ENCODE assay signal across 16 cellular contexts in genomic region chr4:71241467-71242401, GRCh38.
A peak's percentile ranks its signal among the peaks of the same experiment; 100 is the strongest.
DNase-seq lines count a peak whose midpoint lies in the region; ATAC-seq, FAIRE-seq and TF ChIP-seq lines count a peak whose summit lies in the region.
"Had no signal": no experiment of that assay in that cellular context is flagged by ENCODE, and none has a peak within 500 bp of the region (broad histone marks: within the 10 kb centered on the region; RNA-seq: fewer than 3 reads in every experiment).

No MANE protein-coding gene starts in this region.

- H3K4me3 ChIP-seq in IMR-90 (ENCODE audit: insufficient read depth, low read depth, low read length) (no peak overlapping the region), heart left ventricle (no peak overlapping the region), pancreas (no peak overlapping the region)
- H3K4me3 ChIP-seq: BLaER1 treated with 17β-estradiol and CSF1 and Interleukin-3, amounts not matched to agents 10 nM and 100 nM had no signal

- H2AK5ac ChIP-seq in IMR-90 (ENCODE audit: low read depth, low read length): no peak overlapping the region

- H3K27me3 ChIP-seq in IMR-90 (ENCODE audit: control insufficient read depth, insufficient read depth, low read length): no peaks in the 10 kb centered on the region
- H3K27me3 ChIP-seq in heart left ventricle: no peaks in the 10 kb centered on the region
- no peaks in the 10 kb centered on the region for H3K27me3 ChIP-seq in pancreas
- H3K27me3 ChIP-seq: BLaER1 treated with 17β-estradiol and CSF1 and Interleukin-3, amounts not matched to agents 10 nM and 100 nM had no signal

- POLR2A ChIA-PET in IMR-90 (lab: Charles Lee; ENCODE audit: unreplicated experiment): no interaction called here

- H3K4me2 ChIP-seq in IMR-90 (ENCODE audit: low read depth, low read length): peak overlapping the region; percentile 63; the same call in 1 of the 2 replicates

- H4K20me1 ChIP-seq in IMR-90 (ENCODE audit: insufficient read depth, low read length): peaks cover 2% of the 10 kb centered on the region; the same call in 1 of the 2 replicates
- H4K20me1 ChIP-seq: BLaER1 treated with 17β-estradiol and CSF1 and Interleukin-3, amounts not matched to agents 10 nM and 100 nM had no signal

- ATAC-seq in IMR-90 (ENCODE audit: low read depth) (peak; percentile 81), heart left ventricle (peak in 3 of 4 donors; percentile 85 to 90 (median 90)), pancreas (peak; percentile 41 to 76 (median 66)), GM19467 (IDR thresholded peaks at IDR 0.05; ENCODE audit: unreplicated experiment) (no peak)

- H3K27ac ChIP-seq in IMR-90 (ENCODE audit: insufficient read depth, low read length) (0 out of 2 replicates have a peak overlapping the region, but pooled peaks have one; percentile 17), heart left ventricle (peak overlapping the region in 11 of 12 donors; percentile 2 to 62 (median 52)), pancreas (peak overlapping the region in 2 of 4 donors; percentile 16 to 56)
- H3K27ac ChIP-seq: BLaER1 treated with 17β-estradiol and CSF1 and Interleukin-3, amounts not matched to agents 10 nM and 100 nM had no signal

- no peak overlapping the region for H4K91ac ChIP-seq in IMR-90 (ENCODE audit: insufficient read depth, low read depth, low read length)

- dilution Hi-C loops in IMR-90 (cut with HindIII; ENCODE audit: low sequenced_read_pairs, unreplicated experiment): no loop called here

- no peak overlapping the region; the same call in 1 of the 2 replicates for H3K18ac ChIP-seq in IMR-90 (ENCODE audit: low read depth, low read length)

- peaks cover 6% of the 10 kb centered on the region; the same call in 1 of the 2 replicates for H3K9me1 ChIP-seq in IMR-90 (ENCODE audit: insufficient read depth, low read length)

- H3K79me1 ChIP-seq in IMR-90 (ENCODE audit: low read depth in 1 of 2, low read length in 2 of 2): peaks cover 37 to 56% of the 10 kb centered on the region in 2 experiments

- no peak overlapping the region for H3K56ac ChIP-seq in IMR-90 (ENCODE audit: extremely low read depth, insufficient read depth, low read length)

- TF ChIP-seq POLR2A in IMR-90 (IDR thresholded peaks at IDR 0.05; ENCODE audit: low read depth, low read length) (no peak), heart left ventricle (IDR thresholded peaks at IDR 0.05) (no peak)

- DNase-seq in IMR-90 (peak; percentile 52), NCI-H2196 treated with DMSO at 0.1 percent for 48 hours (lab: John Stamatoyannopoulos, UW; ENCODE audit: unreplicated experiment) (peak; percentile 2), heart left ventricle (peak in 2 of 5 donors; percentile 45 to 50), pancreas (no peak), ureter (ENCODE audit: low spot score) (no peak), AG20443 (ENCODE audit: low spot score) (no peak)
- DNase-seq in activated CD4-positive, alpha-beta T cell treated with anti-CD3 and anti-CD28 coated beads for 4 hours: no peak
- DNase-seq: activated CD8-positive, alpha-beta memory T cell treated with anti-CD3 and anti-CD28 coated beads, Interleukin-2, amount 50 U/mL, for 4 hours; activated naive CD4-positive, alpha-beta T cell treated with anti-CD3 and anti-CD28 coated beads for 36 hours; effector memory CD4-positive, alpha-beta T cell; GOT3; NCI-H1694 treated with DMSO at 0.1 percent for 48 hours; stimulated activated CD4-positive, alpha-beta T cell treated with anti-CD3 and anti-CD28 coated beads, Interleukin-1b, Interleukin-23, amount 100 ng/mL, for 48 hours had no signal

- peak overlapping the region; percentile 57 for H2BK5ac ChIP-seq in IMR-90 (ENCODE audit: low read depth, low read length, poor library complexity, severe bottlenecking)

- no peak overlapping the region for H4K5ac ChIP-seq in IMR-90 (ENCODE audit: low read depth, low read length)

- H2AK9ac ChIP-seq in IMR-90 (replicated peaks; ENCODE audit: low read depth, low read length, poor library complexity): no peak overlapping the region

- no peak overlapping the region for H2BK120ac ChIP-seq in IMR-90 (ENCODE audit: low read depth, low read length)

- H2BK20ac ChIP-seq in IMR-90 (ENCODE audit: low read depth, low read length): no peak overlapping the region

- H2AFZ ChIP-seq in IMR-90 (replicated peaks; ENCODE audit: low read length, poor library complexity): no peak overlapping the region

- intact Hi-C loops in IMR-90 (cut with micrococcal nuclease): no loop called here
- intact Hi-C loops in heart left ventricle (cut with DNase I): no loop called here
- intact Hi-C loops in pancreas (cut with DNase I): no loop called here

- H4K8ac ChIP-seq in IMR-90 (ENCODE audit: low read depth in 2 of 2, low read length in 2 of 2): no peak overlapping the region

- BruUV-seq in IMR-90 (replicated peaks; lab: Mats Ljungman, UMichigan): no TSS peak

- in situ Hi-C loops in IMR-90 (cut with MboI; ENCODE audit: low sequenced_read_pairs): no loop called here

- H3K9me3 ChIP-seq in IMR-90 (ENCODE audit: control insufficient read depth, insufficient read depth, low read length): no peaks in the 10 kb centered on the region
- no peaks in the 10 kb centered on the region for H3K9me3 ChIP-seq in heart left ventricle
- no peaks in the 10 kb centered on the region for H3K9me3 ChIP-seq in pancreas
- H3K9me3 ChIP-seq: BLaER1 treated with 17β-estradiol and CSF1 and Interleukin-3, amounts not matched to agents 10 nM and 100 nM had no signal

- no peak overlapping the region for H3K23ac ChIP-seq in IMR-90 (ENCODE audit: low read depth, low read length)

- H3K36me3 ChIP-seq in IMR-90 (ENCODE audit: control insufficient read depth, insufficient read depth, low read length) (peaks cover 8% of the 10 kb centered on the region), heart left ventricle (no peaks in the 10 kb centered on the region), pancreas (no peaks in the 10 kb centered on the region)
- H3K36me3 ChIP-seq: BLaER1 treated with 17β-estradiol and CSF1 and Interleukin-3, amounts not matched to agents 10 nM and 100 nM had no signal

- no peak for TF ChIP-seq CTCF in IMR-90 (conservative IDR thresholded peaks at IDR 0.05; ENCODE audit: low read depth, low read length)
- TF ChIP-seq CTCF in heart left ventricle (IDR thresholded peaks at IDR 0.05): no peak
- TF ChIP-seq CTCF in pancreas (IDR thresholded peaks at IDR 0.05): no peak

- H3K9ac ChIP-seq in IMR-90 (ENCODE audit: low read depth, low read length): no peak overlapping the region
- H3K9ac ChIP-seq: BLaER1 treated with 17β-estradiol and CSF1 and Interleukin-3, amounts not matched to agents 10 nM and 100 nM had no signal

- FAIRE-seq in pancreas (lab: Jason Lieb, UNC): no peak
- FAIRE-seq: bronchial epithelial cell had no signal

- TF ChIP-seq RAD21 in IMR-90 (IDR thresholded peaks at IDR 0.05; ENCODE audit: low read length): no peak

- CTCF ChIA-PET in IMR-90 (lab: Yijun Ruan, JAX): no interaction called here

- no peak overlapping the region for H3K4ac ChIP-seq in IMR-90 (ENCODE audit: low read depth, low read length)

- H3K4me1 ChIP-seq in IMR-90 (ENCODE audit: control insufficient read depth, insufficient read depth, low read length) (peaks cover 9% of the 10 kb centered on the region), heart left ventricle (peaks cover 0 to 28% (median 7%) of the 10 kb centered on the region in 12 donors), pancreas (peaks cover 16 to 22% (median 19%) of the 10 kb centered on the region in 3 donors)

- no peak overlapping the region for H2BK15ac ChIP-seq in IMR-90 (ENCODE audit: low read depth, low read length)

- no peak overlapping the region; the same call in 1 of the 2 replicates for H3K14ac ChIP-seq in IMR-90 (replicated peaks; ENCODE audit: low read depth, low read length)

- WGBS in IMR-90 (ENCODE audit: extremely low coverage in 2 of 2, insufficient read length in 1 of 2), 2 experiments: no CpG with 5 or more reads among the region's 9 CpGs
- 23 to 32% (median 28%) methylated on average over 9 of the region's 9 CpGs for WGBS in heart left ventricle, 4 donors
- 37% methylated on average over 9 of the region's 9 CpGs for WGBS in pancreas, 2 donors

TF ChIP-seq in IMR-90, 13 proteins besides CTCF, POLR2A, EP300 and RAD21:
- TF ChIP-seq MXI1 (IDR thresholded peaks at IDR 0.05; ENCODE audit: borderline replicate concordance, low read depth, low read length) (no peak), MAFK (IDR thresholded peaks at IDR 0.05; ENCODE audit: low read depth, low read length) (no peak), SMC3 (IDR thresholded peaks at IDR 0.05; ENCODE audit: low read depth, low read length) (no peak), RFX5 (IDR thresholded peaks at IDR 0.05; ENCODE audit: low read depth, low read length) (no peak), MAZ (IDR thresholded peaks at IDR 0.05; ENCODE audit: borderline replicate concordance, low read depth, low read length) (no peak), BHLHE40 (IDR thresholded peaks at IDR 0.05; ENCODE audit: low read depth, low read length) (no peak), NFE2L2 (IDR thresholded peaks at IDR 0.05; ENCODE audit: low read depth, low read length) (no peak)
- TF ChIP-seq, protein P1, sequence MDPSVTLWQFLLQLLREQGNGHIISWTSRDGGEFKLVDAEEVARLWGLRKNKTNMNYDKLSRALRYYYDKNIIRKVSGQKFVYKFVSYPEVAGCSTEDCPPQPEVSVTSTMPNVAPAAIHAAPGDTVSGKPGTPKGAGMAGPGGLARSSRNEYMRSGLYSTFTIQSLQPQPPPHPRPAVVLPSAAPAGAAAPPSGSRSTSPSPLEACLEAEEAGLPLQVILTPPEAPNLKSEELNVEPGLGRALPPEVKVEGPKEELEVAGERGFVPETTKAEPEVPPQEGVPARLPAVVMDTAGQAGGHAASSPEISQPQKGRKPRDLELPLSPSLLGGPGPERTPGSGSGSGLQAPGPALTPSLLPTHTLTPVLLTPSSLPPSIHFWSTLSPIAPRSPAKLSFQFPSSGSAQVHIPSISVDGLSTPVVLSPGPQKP (IDR thresholded peaks at IDR 0.05; ENCODE audit: borderline replicate concordance, low read depth, low read length): no peak

Comparison
In these comparisons a context has a peak if more than half of its experiments do, and no peak if none do; other contexts are left out.
1. DNase-seq: peak in IMR-90 (single experiment) and NCI-H2196 treated with DMSO at 0.1 percent for 48 hours (single experiment); none in pancreas (0 of 6), ureter (single experiment), AG20443 (single experiment) and activated CD4-positive, alpha-beta T cell treated with anti-CD3 and anti-CD28 coated beads for 4 hours (0 of 2).